2 cellular contexts compared by ENCODE assay signal in the genomic region with DNA sequence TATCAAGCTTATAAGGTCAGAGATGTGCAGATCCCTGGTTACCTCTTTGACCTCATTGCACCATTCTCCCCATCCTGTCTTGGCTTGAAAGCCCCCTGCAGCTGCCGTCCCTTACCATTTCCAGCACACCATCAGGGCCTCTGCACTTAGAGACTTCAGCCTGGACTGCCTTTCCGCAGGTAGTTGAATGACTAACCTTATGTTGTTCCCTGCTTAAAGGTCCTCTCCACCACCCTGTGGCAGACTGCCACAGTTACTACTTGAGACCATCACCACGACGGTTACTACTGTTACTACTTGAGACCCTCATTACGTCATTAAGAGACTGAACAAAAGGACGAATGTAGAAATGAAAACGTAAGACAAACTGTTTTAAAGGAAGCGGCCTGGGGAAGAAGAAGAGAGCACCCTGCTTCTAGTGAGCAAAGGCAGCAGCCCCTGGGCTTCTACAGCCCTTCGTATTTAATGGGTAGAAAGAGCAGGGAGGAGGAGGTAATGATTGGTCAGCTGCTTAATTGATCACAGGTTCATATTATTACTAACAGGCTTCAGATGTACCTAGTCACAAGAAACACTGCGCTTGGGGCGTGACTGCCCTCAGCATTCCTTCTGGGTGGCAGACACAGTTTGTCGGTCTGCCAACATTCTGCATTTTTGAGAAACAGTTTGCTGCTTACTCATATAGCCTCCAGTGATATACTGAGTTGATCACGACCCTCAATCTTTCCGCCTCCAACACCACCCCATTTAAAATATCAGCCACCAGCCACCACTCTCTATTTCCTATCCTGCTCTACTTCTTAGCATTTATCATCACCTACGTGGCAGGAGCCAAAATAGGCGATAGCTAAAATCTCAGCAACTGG.
TF ChIP-seq lines count a peak whose summit lies in the region.

No MANE protein-coding gene starts in this region.

TF ChIP-seq in HCT116, 20 proteins besides CTCF, POLR2A, EP300 and RAD21:
- TF ChIP-seq ZFX (IDR thresholded peaks at IDR 0.05) (no peak), SP1 (IDR thresholded peaks at IDR 0.05; ENCODE audit: low read depth) (no peak), FOSL1 (IDR thresholded peaks at IDR 0.05; ENCODE audit: low read depth) (no peak), CEBPB (IDR thresholded peaks at IDR 0.05; ENCODE audit: low read depth) (no peak), EZH2 (IDR thresholded peaks at IDR 0.05) (no peak), JUND (IDR thresholded peaks at IDR 0.05) (no peak)
- TF ChIP-seq, protein P1, sequence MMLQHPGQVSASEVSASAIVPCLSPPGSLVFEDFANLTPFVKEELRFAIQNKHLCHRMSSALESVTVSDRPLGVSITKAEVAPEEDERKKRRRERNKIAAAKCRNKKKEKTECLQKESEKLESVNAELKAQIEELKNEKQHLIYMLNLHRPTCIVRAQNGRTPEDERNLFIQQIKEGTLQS (IDR thresholded peaks at IDR 0.05) = no peak
- TF ChIP-seq, protein P2, sequence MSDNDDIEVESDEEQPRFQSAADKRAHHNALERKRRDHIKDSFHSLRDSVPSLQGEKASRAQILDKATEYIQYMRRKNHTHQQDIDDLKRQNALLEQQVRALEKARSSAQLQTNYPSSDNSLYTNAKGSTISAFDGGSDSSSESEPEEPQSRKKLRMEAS (IDR thresholded peaks at IDR 0.05) = no peak

TF ChIP-seq in SK-N-SH, 30 proteins besides CTCF, POLR2A, EP300 and RAD21:
- no peak for TF ChIP-seq FOSL2 (IDR thresholded peaks at IDR 0.05; ENCODE audit: borderline replicate concordance, low read depth)
- peak; percentile 32; the same call in 1 of the 2 replicates for TF ChIP-seq TCF12 (IDR thresholded peaks at IDR 0.05)
TF ChIP-seq in SK-N-SH: peak in this region for 1.
